In genomic region chr7:76118253-76119036, GRCh38 we compare ENCODE assay signal across 8 cellular contexts.
A peak's percentile ranks its signal among the peaks of the same experiment; 100 is the strongest.
DNase-seq lines count a peak whose midpoint lies in the region; ATAC-seq and TF ChIP-seq lines count a peak whose summit lies in the region.
"Not testable (repeated sequence)": the region's sequence is repeated elsewhere in the genome, so short reads cannot be mapped to it uniquely, and the experiment has no call there.

No MANE protein-coding gene starts in this region.

- H3K9me3 ChIP-seq in IMR-90 (ENCODE audit: control insufficient read depth, insufficient read depth, low read length); PC-3 (ENCODE audit: low read length); osteoblast (ENCODE audit: low read depth, low read length): not testable (repeated sequence)

- H3K9ac ChIP-seq in IMR-90 (ENCODE audit: low read depth, low read length); PC-3 (ENCODE audit: low read length): not testable (repeated sequence)

- not testable (repeated sequence) for H3K9me3 Mint-ChIP-seq in WTC11

- H4K8ac ChIP-seq in IMR-90 (ENCODE audit: low read depth in 2 of 2, low read length in 2 of 2) = not testable (repeated sequence)

- H3K4me3 Mint-ChIP-seq in WTC11 = not testable (repeated sequence)

- H3K79me2 ChIP-seq in PC-3 (ENCODE audit: low read length); osteoblast (ENCODE audit: insufficient read depth, low read length): not testable (repeated sequence)

- ATAC-seq in IMR-90 (ENCODE audit: low read depth) (peak; percentile 46), PC-3 (peak; percentile 90)
- not testable (repeated sequence) for ATAC-seq in WTC11

- H3K27me3 Mint-ChIP-seq in WTC11 (ENCODE audit: low read depth) = not testable (repeated sequence)

- not testable (repeated sequence) for H3K27me3 ChIP-seq in IMR-90 (ENCODE audit: control insufficient read depth, insufficient read depth, low read length); PC-3 (ENCODE audit: low read length); osteoblast (ENCODE audit: insufficient read depth, low read length)

- not testable (repeated sequence) for H3K79me1 ChIP-seq in IMR-90 (ENCODE audit: low read depth in 1 of 2, low read length in 2 of 2)

- DNase-seq in DMS53 (lab: John Stamatoyannopoulos, UW) (peak; percentile 92), IMR-90 (peak; percentile 12), NCI-H2227 (lab: John Stamatoyannopoulos, UW; ENCODE audit: unreplicated experiment) (peak; percentile 59), PC-3 (peak; percentile 73), dermis microvascular lymphatic vessel endothelial cell (ENCODE audit: low read depth in 2 of 2) (peak; percentile 38 to 62), kidney tubule cell (ENCODE audit: low spot score) (peak; percentile 25), osteoblast (ENCODE audit: insufficient read length, low spot score, missing footprints) (peak; percentile 39)
- DNase-seq in WTC11 (ENCODE audit: low spot score) = not testable (repeated sequence)

- not testable (repeated sequence) for H4K20me1 ChIP-seq in IMR-90 (ENCODE audit: insufficient read depth, low read length); PC-3 (ENCODE audit: low read length); osteoblast (ENCODE audit: insufficient read depth, low read length)

- not testable (repeated sequence) for H3K36me3 Mint-ChIP-seq in WTC11

- not testable (repeated sequence) for BruUV-seq in IMR-90 (replicated peaks; lab: Mats Ljungman, UMichigan); PC-3 (replicated peaks; lab: Mats Ljungman, UMichigan)

- H2BK15ac ChIP-seq in IMR-90 (ENCODE audit: low read depth, low read length) = not testable (repeated sequence)

- H2AK5ac ChIP-seq in IMR-90 (ENCODE audit: low read depth, low read length) = not testable (repeated sequence)

- not testable (repeated sequence) for H4K91ac ChIP-seq in IMR-90 (ENCODE audit: insufficient read depth, low read depth, low read length)

- peak overlapping the region; percentile 5; the same call in 1 of the 2 replicates for H3K4me2 ChIP-seq in IMR-90 (ENCODE audit: low read depth, low read length)
- not testable (repeated sequence) for H3K4me2 ChIP-seq in PC-3 (ENCODE audit: low read length); osteoblast (ENCODE audit: insufficient read depth, low read length)

- H3K4me1 ChIP-seq in IMR-90 (ENCODE audit: control insufficient read depth, insufficient read depth, low read length); osteoblast (ENCODE audit: insufficient read depth, low read length): not testable (repeated sequence)
- H3K4me1 ChIP-seq in PC-3 (ENCODE audit: insufficient read depth, low read length) = peaks cover 10% of the 10 kb centered on the region; the same call in 1 of the 2 replicates

- H3K27ac Mint-ChIP-seq in WTC11 = not testable (repeated sequence)

- TF ChIP-seq POLR2A in IMR-90 (IDR thresholded peaks at IDR 0.05; ENCODE audit: low read depth, low read length) = not testable (repeated sequence)

- H2BK5ac ChIP-seq in IMR-90 (ENCODE audit: low read depth, low read length, poor library complexity, severe bottlenecking) = not testable (repeated sequence)

- CTCF ChIA-PET in IMR-90 (lab: Yijun Ruan, JAX) = interaction anchor here (0.7 kb wide), 1 partner anchor 12 kb away, joined by 3 read pairs; no protein-coding TSS in a partner anchor
- CTCF ChIA-PET in PC-3 (lab: Charles Lee); WTC11 (lab: Charles Lee): not testable (repeated sequence)

- H3K56ac ChIP-seq in IMR-90 (ENCODE audit: extremely low read depth, insufficient read depth, low read length) = not testable (repeated sequence)

- H3K14ac ChIP-seq in IMR-90 (replicated peaks; ENCODE audit: low read depth, low read length) = not testable (repeated sequence)

- 100% methylated on average over 1 of the region's 8 CpGs; no CpG with 5 or more reads in 1 of the 2 experiments for WGBS in IMR-90 (ENCODE audit: extremely low coverage in 2 of 2, insufficient read length in 1 of 2), 2 experiments

- H3K4ac ChIP-seq in IMR-90 (ENCODE audit: low read depth, low read length) = not testable (repeated sequence)

- not testable (repeated sequence) for H2AFZ ChIP-seq in IMR-90 (replicated peaks; ENCODE audit: low read length, poor library complexity); PC-3 (ENCODE audit: low read length); osteoblast (ENCODE audit: low read length)

- H2AK9ac ChIP-seq in IMR-90 (replicated peaks; ENCODE audit: low read depth, low read length, poor library complexity) = not testable (repeated sequence)

- not testable (repeated sequence) for H3K4me3 ChIP-seq in IMR-90 (ENCODE audit: insufficient read depth, low read depth, low read length); PC-3 (ENCODE audit: low read length); osteoblast (ENCODE audit: insufficient read depth, low read length)

- H3K36me3 ChIP-seq in IMR-90 (ENCODE audit: control insufficient read depth, insufficient read depth, low read length); PC-3 (ENCODE audit: low read depth, low read length); osteoblast (ENCODE audit: insufficient read depth, low read length): not testable (repeated sequence)

- H3K9me2 ChIP-seq in PC-3 (replicated peaks; ENCODE audit: low read length) = not testable (repeated sequence)

- H3K18ac ChIP-seq in IMR-90 (ENCODE audit: low read depth, low read length) = not testable (repeated sequence)

- TF ChIP-seq RAD21 in IMR-90 (IDR thresholded peaks at IDR 0.05; ENCODE audit: low read length) = not testable (repeated sequence)

- H2BK120ac ChIP-seq in IMR-90 (ENCODE audit: low read depth, low read length) = not testable (repeated sequence)

- dilution Hi-C loops in IMR-90 (cut with HindIII; ENCODE audit: low sequenced_read_pairs, unreplicated experiment) = not testable (repeated sequence)

- not testable (repeated sequence) for H3K9me1 ChIP-seq in IMR-90 (ENCODE audit: insufficient read depth, low read length)

- not testable (repeated sequence) for H3K27ac ChIP-seq in IMR-90 (ENCODE audit: insufficient read depth, low read length); osteoblast (ENCODE audit: low read depth, low read length)
- H3K27ac ChIP-seq in PC-3 (ENCODE audit: low read length) = 0 out of 2 replicates have a peak overlapping the region, but pooled peaks have one; percentile 23

- not testable (repeated sequence) for TF ChIP-seq CTCF in IMR-90 (conservative IDR thresholded peaks at IDR 0.05; ENCODE audit: low read depth, low read length); PC-3 (conservative IDR thresholded peaks at IDR 0.05; ENCODE audit: low read depth, low read length); WTC11 (IDR thresholded peaks at IDR 0.05); osteoblast (IDR thresholded peaks at IDR 0.05; ENCODE audit: extremely low read depth, low read depth, low read length)

- not testable (repeated sequence) for H3K4me1 Mint-ChIP-seq in WTC11

- not testable (repeated sequence) for H4K5ac ChIP-seq in IMR-90 (ENCODE audit: low read depth, low read length)

- intact Hi-C loops in IMR-90 (cut with micrococcal nuclease) = not testable (repeated sequence)
- intact Hi-C loops in PC-3 (cut with micrococcal nuclease) = loop anchor here (1.0 kb wide), 1 partner anchor 12 kb away; no protein-coding TSS in a partner anchor

- POLR2A ChIA-PET in IMR-90 (lab: Charles Lee; ENCODE audit: unreplicated experiment); PC-3 (lab: Charles Lee; ENCODE audit: unreplicated experiment); WTC11 (lab: Charles Lee): not testable (repeated sequence)

- not testable (repeated sequence) for H2BK20ac ChIP-seq in IMR-90 (ENCODE audit: low read depth, low read length)

- H3F3A ChIP-seq in PC-3 (ENCODE audit: low read length, unreplicated experiment) = not testable (repeated sequence)

- H3K23ac ChIP-seq in IMR-90 (ENCODE audit: low read depth, low read length) = not testable (repeated sequence)

- in situ Hi-C loops in IMR-90 (cut with MboI; ENCODE audit: low sequenced_read_pairs) = not testable (repeated sequence)

TF ChIP-seq in IMR-90, 13 proteins besides CTCF, POLR2A, EP300 and RAD21:
- TF ChIP-seq CEBPB (IDR thresholded peaks at IDR 0.05; ENCODE audit: low read depth, low read length) (peak; percentile 16; the same call in 1 of the 2 replicates), FOS (IDR thresholded peaks at IDR 0.05; ENCODE audit: low read depth, low read length) (peak; percentile 41; the same call in 1 of the 2 replicates)

TF ChIP-seq in WTC11, 78 proteins besides CTCF, POLR2A, EP300 and RAD21:
- peak; percentile 90 for TF ChIP-seq GABPB1 (CRISPR knock-in tag; IDR thresholded peaks at IDR 0.05)
